Comparison of ENCODE assay signal across 24 cellular contexts in the genomic region with DNA sequence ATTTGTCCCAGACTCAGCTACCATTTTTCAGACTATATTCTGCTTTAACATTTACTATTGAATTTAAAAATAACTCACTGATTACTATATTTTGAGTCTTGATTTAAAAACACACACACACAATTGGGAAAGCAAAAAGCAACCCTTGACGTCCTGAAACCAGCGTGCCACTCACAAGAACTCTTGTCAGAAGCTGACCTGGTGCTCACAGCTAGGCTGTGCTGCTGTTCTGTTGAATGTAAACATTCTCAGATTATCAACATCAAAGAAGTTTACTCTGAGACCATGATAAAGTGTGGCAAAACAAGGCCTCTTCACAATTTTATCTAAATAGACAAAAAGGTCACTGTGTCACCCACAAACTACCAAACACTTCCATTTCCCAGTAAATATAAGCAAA.
DNase-seq lines count a peak whose midpoint lies in the region; ATAC-seq, FAIRE-seq and TF ChIP-seq lines count a peak whose summit lies in the region.
"Had no signal": no experiment of that assay in that cellular context is flagged by ENCODE, and none has a peak within 500 bp of the region (broad histone marks: within the 10 kb centered on the region; RNA-seq: fewer than 3 reads in every experiment).

No MANE protein-coding gene starts in this region.

- no peak overlapping the region for H3K4me3 ChIP-seq in cardiac muscle cell
- H3K4me3 ChIP-seq in fibroblast of villous mesenchyme (ENCODE audit: low read depth, low read length): no peak overlapping the region
- H3K4me3 ChIP-seq in HepG2 (replicated peaks in 1 of 3; ENCODE audit: insufficient read depth in 1 of 3, low read depth in 2 of 3, low read length in 3 of 3): no peak overlapping the region
- H3K4me3 ChIP-seq: A549, body of pancreas, left ventricle myocardium inferior, stomach, thyroid gland, vagina had no signal

- H3K79me2 ChIP-seq in HepG2 (ENCODE audit: insufficient read depth, low read length): no peaks in the 10 kb centered on the region

- H3K27ac ChIP-seq in cardiac muscle cell (no peak overlapping the region), caudate nucleus (ENCODE audit: low read depth, low read length) (no peak overlapping the region), HepG2 (ENCODE audit: extremely low read length, insufficient read depth, low read length) (no peak overlapping the region)
- H3K27ac ChIP-seq: A549, body of pancreas, KMS-11, left ventricle myocardium inferior, neutrophil, stomach, thyroid gland, vagina had no signal

- CTCF ChIA-PET in HepG2 (lab: Yijun Ruan, JAX; ENCODE audit: low intra/inter-chr PET ratio, low total read pairs): no interaction called here

- in situ Hi-C loops in HepG2 (cut with HindIII; ENCODE audit: extremely low pct_ligation_motif_present, low pct_unique_long_range_greater_than_20kb): no loop called here

- H3K4me1 ChIP-seq in cardiac muscle cell (ENCODE audit: low read depth) (no peaks in the 10 kb centered on the region), HepG2 (ENCODE audit: insufficient read depth, low read length) (no peaks in the 10 kb centered on the region)
- H3K4me1 ChIP-seq: A549, body of pancreas, left ventricle myocardium inferior, thyroid gland had no signal

- peak; percentile 9 to 25 for DNase-seq in cardiac muscle cell (ENCODE audit: low read depth in 1 of 2, low spot score in 1 of 2)
- DNase-seq in Right ventricle myocardium superior: no peak
- peak; percentile 3 for DNase-seq in RCC 7860 (ENCODE audit: low spot score)
- peak; percentile 16 for DNase-seq in fibroblast of villous mesenchyme (ENCODE audit: low read depth)
- no peak for DNase-seq in caudate nucleus (lab: John Stamatoyannopoulos, UW)
- no peak for DNase-seq in HepG2 (ENCODE audit: low spot score)
- no peak for DNase-seq in iPS-NIHi11 (ENCODE audit: low spot score)
- DNase-seq in GM03348 (ENCODE audit: low spot score): no peak
- DNase-seq: activated CD8-positive, alpha-beta memory T cell treated with anti-CD3 and anti-CD28 coated beads, Interleukin-2, amount 50 U/mL, for 48 hours; activated CD8-positive, alpha-beta T cell treated with anti-CD3 and anti-CD28 coated beads for 36 hours; activated naive CD4-positive, alpha-beta T cell treated with anti-CD3 and anti-CD28 coated beads for 36 hours; AML-193; body of pancreas; CD4-positive, alpha-beta T cell; left ventricle myocardium inferior; PC-3; T-helper 2 cell; thyroid gland had no signal

- no peaks in the 10 kb centered on the region for H3K27me3 ChIP-seq in cardiac muscle cell
- no peaks in the 10 kb centered on the region for H3K27me3 ChIP-seq in HepG2 (ENCODE audit: control insufficient read depth in 1 of 2, insufficient read depth in 2 of 2, low read length in 2 of 2)
- H3K27me3 ChIP-seq: body of pancreas, thyroid gland, vagina had no signal

- FAIRE-seq in RCC 7860 (lab: Jason Lieb, UNC) (no peak), HepG2 (lab: Jason Lieb, UNC) (no peak)
- FAIRE-seq: A549 had no signal

- intact Hi-C loops in Right ventricle myocardium superior (cut with DNase I): no loop called here
- intact Hi-C loops in HepG2 (cut with micrococcal nuclease; ENCODE audit: unreplicated experiment): no loop called here

- TF ChIP-seq CTCF in cardiac muscle cell (IDR thresholded peaks at IDR 0.05; ENCODE audit: low read depth, low read length) (peak; percentile 12), fibroblast of villous mesenchyme (IDR thresholded peaks at IDR 0.05; ENCODE audit: insufficient read depth, low read depth, low read length) (peak; percentile 6), HepG2 (CRISPR knock-in tag; IDR thresholded peaks at IDR 0.05) (no peak)

- ATAC-seq in Right ventricle myocardium superior (ENCODE audit: poor library complexity): no peak
- ATAC-seq in HepG2: no peak
- ATAC-seq: activated CD8-positive, alpha-beta T cell treated with anti-CD3 and anti-CD28 coated beads for 36 hours; body of pancreas; PC-3; Right ventricle myocardium inferior had no signal

- no peak for TF ChIP-seq POLR2A in HepG2 (IDR thresholded peaks at IDR 0.05; ENCODE audit: insufficient read depth in 1 of 2, low read depth in 2 of 2, low read length in 2 of 2)

- H3K9me3 ChIP-seq in cardiac muscle cell (ENCODE audit: low read depth) (no peaks in the 10 kb centered on the region), HepG2 (ENCODE audit: low read length) (no peaks in the 10 kb centered on the region)
- H3K9me3 ChIP-seq: A549, body of pancreas, left ventricle myocardium inferior, neutrophil, stomach, thyroid gland, vagina had no signal

- TF ChIP-seq RAD21 in HepG2 (CRISPR knock-in tag; IDR thresholded peaks at IDR 0.05): no peak

- H3K36me3 ChIP-seq in cardiac muscle cell (no peaks in the 10 kb centered on the region), HepG2 (replicated peaks in 1 of 2; ENCODE audit: control insufficient read depth in 1 of 2, insufficient read depth in 2 of 2, low read length in 2 of 2) (no peaks in the 10 kb centered on the region)
- H3K36me3 ChIP-seq: left ventricle myocardium inferior, neutrophil, stomach, thyroid gland, vagina had no signal

- POLR2A ChIA-PET in HepG2 (lab: Yijun Ruan, JAX): no interaction called here

- H4K20me1 ChIP-seq in HepG2 (ENCODE audit: insufficient read depth, low read length): no peaks in the 10 kb centered on the region

- H3K9ac ChIP-seq in HepG2 (ENCODE audit: insufficient read depth, low read depth, low read length): no peak overlapping the region
- H3K9ac ChIP-seq: KMS-11 had no signal

- no peak overlapping the region for H2AFZ ChIP-seq in HepG2 (ENCODE audit: low read length)

- BruUV-seq in HepG2 (replicated peaks; lab: Mats Ljungman, UMichigan): no TSS peak

- H3K4me2 ChIP-seq in HepG2 (ENCODE audit: low read depth, low read length): no peak overlapping the region
- H3K4me2 ChIP-seq: A549, KMS-11 had no signal

- 2% methylated on average over 2 of the region's 2 CpGs for WGBS in HepG2 (ENCODE audit: low lambda C conversion rate)

- TF ChIP-seq EP300 in HepG2 (IDR thresholded peaks at IDR 0.05; ENCODE audit: low read depth in 2 of 2, low read length in 2 of 2) (no peak), HepG2 (CRISPR knock-in tag; IDR thresholded peaks at IDR 0.05; ENCODE audit: borderline replicate concordance) (no peak)

TF ChIP-seq in HepG2, 621 proteins besides CTCF, POLR2A, EP300 and RAD21:
- TF ChIP-seq, protein P1, sequence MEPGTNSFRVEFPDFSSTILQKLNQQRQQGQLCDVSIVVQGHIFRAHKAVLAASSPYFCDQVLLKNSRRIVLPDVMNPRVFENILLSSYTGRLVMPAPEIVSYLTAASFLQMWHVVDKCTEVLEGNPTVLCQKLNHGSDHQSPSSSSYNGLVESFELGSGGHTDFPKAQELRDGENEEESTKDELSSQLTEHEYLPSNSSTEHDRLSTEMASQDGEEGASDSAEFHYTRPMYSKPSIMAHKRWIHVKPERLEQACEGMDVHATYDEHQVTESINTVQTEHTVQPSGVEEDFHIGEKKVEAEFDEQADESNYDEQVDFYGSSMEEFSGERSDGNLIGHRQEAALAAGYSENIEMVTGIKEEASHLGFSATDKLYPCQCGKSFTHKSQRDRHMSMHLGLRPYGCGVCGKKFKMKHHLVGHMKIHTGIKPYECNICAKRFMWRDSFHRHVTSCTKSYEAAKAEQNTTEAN (CRISPR knock-in tag; conservative IDR thresholded peaks at IDR 0.05): no peak

Comparison
In these comparisons a context has a peak if more than half of its experiments do, and no peak if none do; other contexts are left out.
1. DNase-seq: peak in cardiac muscle cell (2 of 2), RCC 7860 (single experiment) and fibroblast of villous mesenchyme (single experiment); none in Right ventricle myocardium superior (single experiment), caudate nucleus (0 of 61), HepG2 (single experiment), iPS-NIHi11 (single experiment) and GM03348 (single experiment).